1 cellular context compared by ENCODE assay signal in the genomic region with DNA sequence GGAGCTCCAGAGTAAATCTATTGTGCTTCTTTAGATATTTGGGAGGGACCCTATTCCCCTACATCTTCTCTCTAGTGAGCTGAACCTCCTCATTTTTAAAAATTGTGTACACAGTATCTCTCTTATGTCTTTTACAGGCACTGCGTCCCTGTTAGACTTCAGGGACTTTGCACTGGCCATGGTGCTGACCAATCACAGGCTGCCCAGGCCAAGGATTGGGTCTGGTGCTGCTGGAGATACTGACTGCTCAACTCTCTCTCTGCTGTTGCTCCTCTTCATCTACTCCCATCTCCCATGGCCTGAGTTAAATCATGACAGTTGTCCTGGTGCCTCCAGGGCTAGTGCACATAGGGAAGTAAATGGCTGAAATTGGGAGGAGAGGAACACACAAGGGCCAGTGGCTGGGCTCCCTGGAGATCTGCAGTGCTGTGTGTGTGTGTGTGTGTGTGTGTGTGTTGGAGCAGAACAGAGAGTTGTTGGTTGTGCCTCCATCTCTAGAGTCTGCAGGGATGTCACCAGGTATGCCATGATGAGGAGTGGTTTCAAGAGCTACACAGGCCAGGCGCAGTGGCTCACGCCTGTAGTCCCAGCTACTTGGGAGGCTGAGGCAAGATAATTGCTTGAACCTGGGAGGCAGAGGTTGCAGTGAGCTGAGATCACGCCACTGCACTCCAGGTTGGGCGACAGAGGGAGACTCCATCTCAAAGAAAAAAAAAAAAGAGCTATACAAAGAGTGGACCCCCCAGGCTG.
TF ChIP-seq lines count a peak whose summit lies in the region.

No MANE protein-coding gene starts in this region.

TF ChIP-seq in HEK293, 187 proteins besides CTCF, POLR2A, EP300 and RAD21 (continued from another document):
- TF ChIP-seq, protein P1, sequence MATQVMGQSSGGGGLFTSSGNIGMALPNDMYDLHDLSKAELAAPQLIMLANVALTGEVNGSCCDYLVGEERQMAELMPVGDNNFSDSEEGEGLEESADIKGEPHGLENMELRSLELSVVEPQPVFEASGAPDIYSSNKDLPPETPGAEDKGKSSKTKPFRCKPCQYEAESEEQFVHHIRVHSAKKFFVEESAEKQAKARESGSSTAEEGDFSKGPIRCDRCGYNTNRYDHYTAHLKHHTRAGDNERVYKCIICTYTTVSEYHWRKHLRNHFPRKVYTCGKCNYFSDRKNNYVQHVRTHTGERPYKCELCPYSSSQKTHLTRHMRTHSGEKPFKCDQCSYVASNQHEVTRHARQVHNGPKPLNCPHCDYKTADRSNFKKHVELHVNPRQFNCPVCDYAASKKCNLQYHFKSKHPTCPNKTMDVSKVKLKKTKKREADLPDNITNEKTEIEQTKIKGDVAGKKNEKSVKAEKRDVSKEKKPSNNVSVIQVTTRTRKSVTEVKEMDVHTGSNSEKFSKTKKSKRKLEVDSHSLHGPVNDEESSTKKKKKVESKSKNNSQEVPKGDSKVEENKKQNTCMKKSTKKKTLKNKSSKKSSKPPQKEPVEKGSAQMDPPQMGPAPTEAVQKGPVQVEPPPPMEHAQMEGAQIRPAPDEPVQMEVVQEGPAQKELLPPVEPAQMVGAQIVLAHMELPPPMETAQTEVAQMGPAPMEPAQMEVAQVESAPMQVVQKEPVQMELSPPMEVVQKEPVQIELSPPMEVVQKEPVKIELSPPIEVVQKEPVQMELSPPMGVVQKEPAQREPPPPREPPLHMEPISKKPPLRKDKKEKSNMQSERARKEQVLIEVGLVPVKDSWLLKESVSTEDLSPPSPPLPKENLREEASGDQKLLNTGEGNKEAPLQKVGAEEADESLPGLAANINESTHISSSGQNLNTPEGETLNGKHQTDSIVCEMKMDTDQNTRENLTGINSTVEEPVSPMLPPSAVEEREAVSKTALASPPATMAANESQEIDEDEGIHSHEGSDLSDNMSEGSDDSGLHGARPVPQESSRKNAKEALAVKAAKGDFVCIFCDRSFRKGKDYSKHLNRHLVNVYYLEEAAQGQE (tag by site-specific recombination; IDR thresholded peaks at IDR 0.05) = peak; percentile 87
- TF ChIP-seq, protein P2, sequence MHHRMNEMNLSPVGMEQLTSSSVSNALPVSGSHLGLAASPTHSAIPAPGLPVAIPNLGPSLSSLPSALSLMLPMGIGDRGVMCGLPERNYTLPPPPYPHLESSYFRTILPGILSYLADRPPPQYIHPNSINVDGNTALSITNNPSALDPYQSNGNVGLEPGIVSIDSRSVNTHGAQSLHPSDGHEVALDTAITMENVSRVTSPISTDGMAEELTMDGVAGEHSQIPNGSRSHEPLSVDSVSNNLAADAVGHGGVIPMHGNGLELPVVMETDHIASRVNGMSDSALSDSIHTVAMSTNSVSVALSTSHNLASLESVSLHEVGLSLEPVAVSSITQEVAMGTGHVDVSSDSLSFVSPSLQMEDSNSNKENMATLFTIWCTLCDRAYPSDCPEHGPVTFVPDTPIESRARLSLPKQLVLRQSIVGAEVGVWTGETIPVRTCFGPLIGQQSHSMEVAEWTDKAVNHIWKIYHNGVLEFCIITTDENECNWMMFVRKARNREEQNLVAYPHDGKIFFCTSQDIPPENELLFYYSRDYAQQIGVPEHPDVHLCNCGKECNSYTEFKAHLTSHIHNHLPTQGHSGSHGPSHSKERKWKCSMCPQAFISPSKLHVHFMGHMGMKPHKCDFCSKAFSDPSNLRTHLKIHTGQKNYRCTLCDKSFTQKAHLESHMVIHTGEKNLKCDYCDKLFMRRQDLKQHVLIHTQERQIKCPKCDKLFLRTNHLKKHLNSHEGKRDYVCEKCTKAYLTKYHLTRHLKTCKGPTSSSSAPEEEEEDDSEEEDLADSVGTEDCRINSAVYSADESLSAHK (tag by site-specific recombination; IDR thresholded peaks at IDR 0.05) = no peak
- no peak for TF ChIP-seq ZNF416 (tag by site-specific recombination; IDR thresholded peaks at IDR 0.05)
- no peak for TF ChIP-seq ZNF132 (tag by site-specific recombination; IDR thresholded peaks at IDR 0.05; ENCODE audit: borderline replicate concordance)
- peak; percentile 49; the same call in 1 of the 2 replicates for TF ChIP-seq GLIS1 (tag by site-specific recombination; IDR thresholded peaks at IDR 0.05)
- no peak for TF ChIP-seq ZNF776 (tag by site-specific recombination; IDR thresholded peaks at IDR 0.05; ENCODE audit: borderline replicate concordance)
- TF ChIP-seq, protein P3, sequence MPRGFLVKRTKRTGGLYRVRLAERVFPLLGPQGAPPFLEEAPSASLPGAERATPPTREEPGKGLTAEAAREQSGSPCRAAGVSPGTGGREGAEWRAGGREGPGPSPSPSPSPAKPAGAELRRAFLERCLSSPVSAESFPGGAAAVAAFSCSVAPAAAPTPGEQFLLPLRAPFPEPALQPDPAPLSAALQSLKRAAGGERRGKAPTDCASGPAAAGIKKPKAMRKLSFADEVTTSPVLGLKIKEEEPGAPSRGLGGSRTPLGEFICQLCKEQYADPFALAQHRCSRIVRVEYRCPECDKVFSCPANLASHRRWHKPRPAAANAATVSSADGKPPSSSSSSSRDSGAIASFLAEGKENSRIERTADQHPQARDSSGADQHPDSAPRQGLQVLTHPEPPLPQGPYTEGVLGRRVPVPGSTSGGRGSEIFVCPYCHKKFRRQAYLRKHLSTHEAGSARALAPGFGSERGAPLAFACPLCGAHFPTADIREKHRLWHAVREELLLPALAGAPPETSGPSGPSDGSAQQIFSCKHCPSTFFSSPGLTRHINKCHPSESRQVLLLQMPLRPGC (tag by site-specific recombination; IDR thresholded peaks at IDR 0.05) = no peak
- no peak for TF ChIP-seq SP2 (tag by site-specific recombination; IDR thresholded peaks at IDR 0.05)
- no peak for TF ChIP-seq ZNF23 (tag by site-specific recombination; IDR thresholded peaks at IDR 0.05; ENCODE audit: borderline replicate concordance)
- no peak for TF ChIP-seq GFI1B (tag by site-specific recombination; IDR thresholded peaks at IDR 0.05)
- TF ChIP-seq ZNF423 (tag by site-specific recombination; IDR thresholded peaks at IDR 0.05) = no peak
TF ChIP-seq in HEK293: peak in this region for 2.
